ENCODE assay signal across 8 cellular contexts in the genomic region with DNA sequence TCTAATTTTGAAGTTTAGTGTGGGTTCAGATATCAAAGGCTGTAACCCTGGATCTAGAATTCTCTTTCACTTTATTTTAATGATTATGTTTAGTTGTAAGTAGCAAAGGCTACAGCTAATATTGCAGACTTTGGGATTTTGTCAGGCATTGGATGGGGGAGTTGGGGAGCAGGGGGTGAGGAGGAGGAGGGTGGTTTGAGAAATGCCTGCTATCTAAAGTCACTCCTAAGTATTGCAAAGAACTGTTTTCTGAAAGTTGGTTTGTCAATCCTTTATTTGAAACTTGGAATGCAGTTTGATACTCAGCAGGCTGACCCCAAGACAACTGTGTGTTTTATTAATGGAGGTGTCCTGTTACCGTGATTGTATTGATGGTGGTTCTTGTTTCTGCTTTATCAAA. TPM values are rescaled to one million over a fixed set of nuclear protein-coding genes. Genes with fewer than 3 reads are reported as not detected.
DNase-seq lines count a peak whose midpoint lies in the region; ATAC-seq, FAIRE-seq and TF ChIP-seq lines count a peak whose summit lies in the region.

No MANE protein-coding gene starts in this region.

- TF ChIP-seq CTCF in cardiac muscle cell (IDR thresholded peaks at IDR 0.05; ENCODE audit: low read depth, low read length) (no peak), HepG2 (CRISPR knock-in tag; IDR thresholded peaks at IDR 0.05) (no peak), type B pancreatic cell (conservative IDR thresholded peaks at IDR 0.05) (no peak)

- POLR2A ChIA-PET in HepG2 (lab: Yijun Ruan, JAX) (no interaction called here), HEK293T (lab: Yijun Ruan, JAX) (no interaction called here)

- H4K20me1 ChIP-seq in HepG2 (ENCODE audit: insufficient read depth, low read length): no peaks in the 10 kb centered on the region

- H3K27me3 Mint-ChIP-seq in activated naive CD8-positive, alpha-beta T cell treated with anti-CD3 and anti-CD28 coated beads, Interleukin-2, amount 50 U/mL, for 24 hours: no peaks in the 10 kb centered on the region
- no peaks in the 10 kb centered on the region for H3K27me3 Mint-ChIP-seq in type B pancreatic cell

- peaks cover 17% of the 10 kb centered on the region for H3K36me3 Mint-ChIP-seq in activated naive CD8-positive, alpha-beta T cell treated with anti-CD3 and anti-CD28 coated beads, Interleukin-2, amount 50 U/mL, for 24 hours (ENCODE audit: low read depth)
- H3K36me3 Mint-ChIP-seq in type B pancreatic cell: peaks cover 11% of the 10 kb centered on the region

- H3K4me1 ChIP-seq in cardiac muscle cell (ENCODE audit: low read depth) (peaks cover 15% of the 10 kb centered on the region), HepG2 (ENCODE audit: insufficient read depth, low read length) (peaks cover 31% of the 10 kb centered on the region)

- H3K9me3 Mint-ChIP-seq in activated naive CD8-positive, alpha-beta T cell treated with anti-CD3 and anti-CD28 coated beads, Interleukin-2, amount 50 U/mL, for 24 hours: no peaks in the 10 kb centered on the region
- H3K9me3 Mint-ChIP-seq in type B pancreatic cell: peaks cover 4% of the 10 kb centered on the region

- 87% methylated on average over 1 of the region's 1 CpG for WGBS in HepG2 (ENCODE audit: low lambda C conversion rate)

- TF ChIP-seq POLR2A in HepG2 (IDR thresholded peaks at IDR 0.05; ENCODE audit: insufficient read depth in 1 of 2, low read depth in 2 of 2, low read length in 2 of 2): no peak

- ATAC-seq in left cardiac atrium (no peak), HepG2 (no peak)
- no peak for ATAC-seq in activated naive CD8-positive, alpha-beta T cell treated with anti-CD3 and anti-CD28 coated beads, Interleukin-2, amount 50 U/mL, for 24 hours

- H3K4me3 Mint-ChIP-seq in activated naive CD8-positive, alpha-beta T cell treated with anti-CD3 and anti-CD28 coated beads, Interleukin-2, amount 50 U/mL, for 24 hours: peak overlapping the region; percentile 95
- peak overlapping the region; percentile 98 for H3K4me3 Mint-ChIP-seq in type B pancreatic cell

- H3K27me3 ChIP-seq in cardiac muscle cell: no peaks in the 10 kb centered on the region
- H3K27me3 ChIP-seq in HepG2 (ENCODE audit: control insufficient read depth in 1 of 2, insufficient read depth in 2 of 2, low read length in 2 of 2): no peaks in the 10 kb centered on the region

- no peak for FAIRE-seq in HepG2 (lab: Jason Lieb, UNC)

- intact Hi-C loops in left cardiac atrium (cut with DNase I) (loop anchor here (5.0 to 10.0 kb wide), 2 partner anchors 314 to 317 kb away; partner anchors contain the start of gene SIPA1L2 (in 1 of the 2)), HepG2 (cut with micrococcal nuclease; ENCODE audit: unreplicated experiment) (loop anchor here (10.0 kb wide), 1 partner anchor 317 kb away; the partner anchor contains the start of gene SIPA1L2)

- no peaks in the 10 kb centered on the region for H3K9me3 ChIP-seq in cardiac muscle cell (ENCODE audit: low read depth)
- H3K9me3 ChIP-seq in HepG2 (ENCODE audit: low read length): no peaks in the 10 kb centered on the region

- in situ Hi-C loops in HepG2 (cut with HindIII; ENCODE audit: extremely low pct_ligation_motif_present, low pct_unique_long_range_greater_than_20kb): loop anchor here (25.0 kb wide), 1 partner anchor 1089 kb away; no protein-coding TSS in a partner anchor

- H3K27ac ChIP-seq in cardiac muscle cell (peak overlapping the region; percentile 17), HepG2 (ENCODE audit: extremely low read length, insufficient read depth, low read length) (no peak overlapping the region)

- peak overlapping the region; percentile 77 for H3K4me2 ChIP-seq in HepG2 (ENCODE audit: low read depth, low read length)

- no peak for DNase-seq in cardiac muscle cell (ENCODE audit: low read depth in 1 of 2, low spot score in 1 of 2)
- DNase-seq in left cardiac atrium: no peak
- DNase-seq in activated naive CD8-positive, alpha-beta T cell treated with anti-CD3 and anti-CD28 coated beads, Interleukin-2, amount 50 U/mL, for 24 hours: no peak
- no peak for DNase-seq in HepG2 (ENCODE audit: low spot score)
- DNase-seq in type B pancreatic cell (ENCODE audit: extremely low spot score, unreplicated experiment): no peak
- DNase-seq in NCI-H226: no peak
- DNase-seq in HEK293T (ENCODE audit: extremely low spot score): no peak
- no peak for DNase-seq in LoVo (ENCODE audit: low spot score)

- no peak for TF ChIP-seq RAD21 in HepG2 (CRISPR knock-in tag; IDR thresholded peaks at IDR 0.05)

- H3K9ac ChIP-seq in HepG2 (ENCODE audit: insufficient read depth, low read depth, low read length): peak overlapping the region; percentile 74; the same call in 1 of the 2 replicates

- peaks cover 29% of the 10 kb centered on the region for H3K79me2 ChIP-seq in HepG2 (ENCODE audit: insufficient read depth, low read length)

- H3K4me3 ChIP-seq in cardiac muscle cell (peak overlapping the region; percentile 59), HepG2 (replicated peaks in 1 of 3; ENCODE audit: insufficient read depth in 1 of 3, low read depth in 2 of 3, low read length in 3 of 3) (peak overlapping the region; percentile 78 to 94 (median 87); a peak in 5 of 6 replicates)

- H3K36me3 ChIP-seq in cardiac muscle cell: peaks cover 2% of the 10 kb centered on the region
- H3K36me3 ChIP-seq in HepG2 (replicated peaks in 1 of 2; ENCODE audit: control insufficient read depth in 1 of 2, insufficient read depth in 2 of 2, low read length in 2 of 2): peaks cover 2 to 6% of the 10 kb centered on the region in 2 experiments; a peak in 3 of 5 replicates

- BruUV-seq in HepG2 (replicated peaks; lab: Mats Ljungman, UMichigan): no TSS peak

- H3K27ac Mint-ChIP-seq in activated naive CD8-positive, alpha-beta T cell treated with anti-CD3 and anti-CD28 coated beads, Interleukin-2, amount 50 U/mL, for 24 hours: peak overlapping the region; percentile 89
- peak overlapping the region; percentile 94 for H3K27ac Mint-ChIP-seq in type B pancreatic cell

- TF ChIP-seq EP300 in HepG2 (IDR thresholded peaks at IDR 0.05; ENCODE audit: low read depth in 2 of 2, low read length in 2 of 2): no peak
- TF ChIP-seq EP300 in HepG2 (CRISPR knock-in tag; IDR thresholded peaks at IDR 0.05; ENCODE audit: borderline replicate concordance): no peak

- H2AFZ ChIP-seq in HepG2 (ENCODE audit: low read length): no peak overlapping the region

- H3K4me1 Mint-ChIP-seq in activated naive CD8-positive, alpha-beta T cell treated with anti-CD3 and anti-CD28 coated beads, Interleukin-2, amount 50 U/mL, for 24 hours: peaks cover 39% of the 10 kb centered on the region
- peaks cover 33% of the 10 kb centered on the region for H3K4me1 Mint-ChIP-seq in type B pancreatic cell (ENCODE audit: unreplicated experiment)

- CTCF ChIA-PET in HepG2 (lab: Yijun Ruan, JAX; ENCODE audit: low intra/inter-chr PET ratio, low total read pairs) (no interaction called here), HEK293T (lab: Yijun Ruan, JAX) (interaction anchor here (0.6 kb wide), 1 partner anchor 12 kb away, joined by 4 read pairs; no protein-coding TSS in a partner anchor)

TF ChIP-seq in HepG2, 621 proteins besides CTCF, POLR2A, EP300 and RAD21 (continues in another document):
- no peak for TF ChIP-seq ZBTB38 (CRISPR knock-in tag; IDR thresholded peaks at IDR 0.05)
- TF ChIP-seq KMT2A (CRISPR knock-in tag; IDR thresholded peaks at IDR 0.05): no peak

TF ChIP-seq in HEK293T, 16 proteins besides CTCF, POLR2A, EP300 and RAD21:
- TF ChIP-seq L3MBTL2 (conservative IDR thresholded peaks at IDR 0.05): no peak
- TF ChIP-seq FOXM1 (IDR thresholded peaks at IDR 0.05; ENCODE audit: borderline replicate concordance): no peak
- no peak for TF ChIP-seq ARNT (IDR thresholded peaks at IDR 0.05)
- no peak for TF ChIP-seq CTBP1 (IDR thresholded peaks at IDR 0.05; ENCODE audit: borderline replicate concordance)
- TF ChIP-seq BHLHE40 (IDR thresholded peaks at IDR 0.05; ENCODE audit: borderline replicate concordance): no peak
- TF ChIP-seq SP1 (IDR thresholded peaks at IDR 0.05): no peak
- no peak for TF ChIP-seq TARDBP (IDR thresholded peaks at IDR 0.05)
- no peak for TF ChIP-seq HDGF (IDR thresholded peaks at IDR 0.05; ENCODE audit: borderline replicate concordance)
- TF ChIP-seq ELF4 (IDR thresholded peaks at IDR 0.05): no peak
- TF ChIP-seq FOXK2 (IDR thresholded peaks at IDR 0.05): no peak
- no peak for TF ChIP-seq FOXA1 (IDR thresholded peaks at IDR 0.05)

RNA-seq across cellular contexts. Expression of gene NTPCR, which starts 1.2 kb away (rescaled TPM):
- total RNA-seq in cardiac muscle cell (37.5 and 42.4 TPM in 2 replicates), left cardiac atrium (10 to 100 TPM; 46.4 to 58.4 TPM), HepG2 (2016; rRNA removed; fragmentation: Illumina TruSeq; extraction: Trizol) (47.0 and 65.1 TPM in 2 replicates), type B pancreatic cell (ENCODE audit: low replicate concordance) (49.6 and 57.1 TPM in 2 replicates)
- polyA plus RNA-seq in cardiac muscle cell (154 and 228 TPM in 2 replicates), HepG2 (2011; rRNA removed) (9.9 and 11.7 TPM in 2 replicates)
- total RNA-seq in HepG2 (2016; cell fraction: cytosol; rRNA removed; fragmentation: Illumina TruSeq; extraction: Trizol; ENCODE audit: low read depth): 23.2 and 28.5 TPM in 2 replicates
- 49.0 and 57.6 TPM in 2 replicates for total RNA-seq in HepG2 (2016; cell fraction: insoluble cytoplasmic fraction; rRNA removed; fragmentation: Illumina TruSeq; extraction: Trizol)
- total RNA-seq in HepG2 (2016; cell fraction: membrane; rRNA removed; fragmentation: Illumina TruSeq; extraction: Trizol): 37.3 and 42.9 TPM in 2 replicates
- total RNA-seq in HepG2 (2016; cell fraction: nucleus; rRNA removed; fragmentation: Illumina TruSeq; extraction: Trizol): 25.2 and 26.0 TPM in 2 replicates
- polyA plus RNA-seq in HepG2 (2011; cell fraction: cytosol; rRNA removed): 9.2 and 11.3 TPM in 2 replicates
- polyA plus RNA-seq in HepG2 (2011; cell fraction: nucleus; rRNA removed): 8.6 and 8.8 TPM in 2 replicates
- polyA plus RNA-seq in HepG2 (2012): 22.3 and 25.9 TPM in 2 replicates
- polyA plus RNA-seq in HepG2 (2016; cell fraction: cytosol; fragmentation: Illumina TruSeq; extraction: Trizol; ENCODE audit: low read depth): 30.0 and 36.6 TPM in 2 replicates
- 63.5 and 65.7 TPM in 2 replicates for polyA plus RNA-seq in HepG2 (2016; cell fraction: insoluble cytoplasmic fraction; fragmentation: Illumina TruSeq; extraction: Trizol; ENCODE audit: low read depth)
- polyA plus RNA-seq in HepG2 (2016; cell fraction: membrane; fragmentation: Illumina TruSeq; extraction: Trizol; ENCODE audit: low read depth): 41.2 and 46.3 TPM in 2 replicates
- polyA plus RNA-seq in HepG2 (2016; cell fraction: nucleus; fragmentation: Illumina TruSeq; extraction: Trizol; ENCODE audit: insufficient read depth, low read depth): 32.2 and 43.6 TPM in 2 replicates
- 7.5 and 8.1 TPM in 2 replicates for polyA minus RNA-seq in HepG2 (2011; rRNA and poly(A)+ RNA removed; ENCODE audit: low replicate concordance)
- 5.5 and 5.7 TPM in 2 replicates for polyA minus RNA-seq in HepG2 (2011; cell fraction: cytosol; rRNA and poly(A)+ RNA removed)
- 22.7 and 28.3 TPM in 2 replicates for polyA minus RNA-seq in HepG2 (2011; cell fraction: nucleus; rRNA and poly(A)+ RNA removed)
